ENCODE assay signal across 8 cellular contexts in genomic region chr4:169619958-169620845, GRCh38. TPM values are rescaled to one million over a fixed set of nuclear protein-coding genes. Genes with fewer than 3 reads are reported as not detected.
DNase-seq lines count a peak whose midpoint lies in the region; ATAC-seq lines count a peak whose summit lies in the region.

Gene CLCN3 (plus strand): TSS chr4:169620578. CDS start chr4:169635929, 15,351 bp downstream.

- peaks cover 3% of the 10 kb centered on the region for H3K36me3 Mint-ChIP-seq in IgD-negative memory B cell

- DNase-seq in DMS 273 treated with DMSO at 0.1 percent for 48 hours (lab: John Stamatoyannopoulos, UW) = peak; percentile 90
- peak; percentile 60 for DNase-seq in OCI-M2 (lab: John Stamatoyannopoulos, UW; ENCODE audit: unreplicated experiment)
- DNase-seq in activated T-cell treated with anti-CD3 and anti-CD28 coated beads for 4 hours = peak; percentile 72
- peak; percentile 85 for DNase-seq in epidermal melanocyte (ENCODE audit: insufficient read length, low spot score)
- peak; percentile 98 for DNase-seq in middle frontal gyrus (ENCODE audit: extremely low spot score, low spot score)
- peak; percentile 91 to 93 for DNase-seq in stimulated activated CD8-positive, alpha-beta memory T cell treated with anti-CD3 and anti-CD28 coated beads, Interleukin-2, amount 100 ng/mL, for 48 hours (ENCODE audit: low read depth in 2 of 2)

- no peaks in the 10 kb centered on the region for H3K27me3 Mint-ChIP-seq in IgD-negative memory B cell

- H3K9me3 Mint-ChIP-seq in IgD-negative memory B cell = no peaks in the 10 kb centered on the region

- ATAC-seq in GM21529 (IDR thresholded peaks at IDR 0.05; ENCODE audit: unreplicated experiment) = peak; percentile 92

- H3K4me3 Mint-ChIP-seq in IgD-negative memory B cell = peak within 1 kb of the TSS; percentile 98 to 99 (median 98)

- H3K4me1 Mint-ChIP-seq in IgD-negative memory B cell = peaks cover 17 to 35% (median 29%) of the 10 kb centered on the region in 3 donors

- H3K27ac Mint-ChIP-seq in IgD-negative memory B cell = peak within 1 kb of the TSS; percentile 98 to 100 (median 100)

RNA-seq across cellular contexts. Expression of gene CLCN3, which starts in this region (rescaled TPM):
- polyA plus RNA-seq in IgD-negative memory B cell = 8.1 TPM

Comparison
In these comparisons a context has a peak if more than half of its experiments do, and no peak if none do; other contexts are left out.
1. Peak in every context shown above with its lines: DNase-seq and ATAC-seq.